In genomic region chr6:110813813-110814487, GRCh38 we compare ENCODE assay signal across 8 cellular contexts. TPM values are rescaled to one million over a fixed set of nuclear protein-coding genes. Genes with fewer than 3 reads are reported as not detected.
DNase-seq lines count a peak whose midpoint lies in the region; ATAC-seq, FAIRE-seq and TF ChIP-seq lines count a peak whose summit lies in the region.

No MANE protein-coding gene starts in this region.

- no peaks in the 10 kb centered on the region for H4K20me1 ChIP-seq in keratinocyte (ENCODE audit: control insufficient read depth, extremely low read depth, insufficient read depth, low read length)

- peak overlapping the region; percentile 92 for H3K27ac Mint-ChIP-seq in activated CD4-positive, alpha-beta T cell treated with anti-CD3 and anti-CD28 coated beads, Interleukin-2, amount 10 ng/mL, durations not matched to agents 7 days and 5 days
- H3K27ac Mint-ChIP-seq in stimulated activated naive CD8-positive, alpha-beta T cell treated with anti-CD3 and anti-CD28 coated beads, Interleukin-15, amount 100 ng/mL, for 72 hours: peak overlapping the region in 1 of 2 donors; percentile 84

- no peaks in the 10 kb centered on the region for H3K36me3 ChIP-seq in keratinocyte (ENCODE audit: control insufficient read depth in 2 of 2, extremely low read depth in 1 of 2, insufficient read depth in 2 of 2, low read length in 2 of 2)

- CTCF ChIA-PET in activated CD4-positive, alpha-beta T cell treated with anti-CD3 and anti-CD28 coated beads, Interleukin-2, amount 10 ng/mL, durations not matched to agents 7 days and 5 days (lab: Charles Lee): no interaction called here

- no peaks in the 10 kb centered on the region for H3K9me1 ChIP-seq in keratinocyte (ENCODE audit: control insufficient read depth, extremely low read depth, insufficient read depth, low read length)

- dilution Hi-C loops in keratinocyte (cut with MboI; ENCODE audit: extremely low pct_ligation_motif_present, low sequenced_read_pairs): no loop called here

- H3K79me2 ChIP-seq in keratinocyte (ENCODE audit: control insufficient read depth, insufficient read depth, low read length): peaks cover 18% of the 10 kb centered on the region

- ATAC-seq in stimulated activated naive CD8-positive, alpha-beta T cell treated with anti-CD3 and anti-CD28 coated beads, Interleukin-15, amount 100 ng/mL, for 72 hours: no peak
- ATAC-seq in HG03520 (IDR thresholded peaks at IDR 0.05; ENCODE audit: unreplicated experiment): no peak

- H3K27ac ChIP-seq in keratinocyte (ENCODE audit: control insufficient read depth, insufficient read depth, low read length): no peak overlapping the region

- POLR2A ChIA-PET in activated CD4-positive, alpha-beta T cell treated with anti-CD3 and anti-CD28 coated beads, Interleukin-2, amount 10 ng/mL, durations not matched to agents 7 days and 5 days (lab: Charles Lee): interaction anchor here (3.5 kb wide), 1 partner anchor 62 kb away, joined by 89 read pairs; the partner anchor contains the start of gene AMD1

- no peak for TF ChIP-seq CTCF in keratinocyte (optimal IDR thresholded peaks at IDR 0.05 in 1 of 3, IDR thresholded peaks at IDR 0.05 in 1 of 3, conservative IDR thresholded peaks at IDR 0.05 in 1 of 3; ENCODE audit: extremely low read depth in 1 of 3, insufficient read depth in 2 of 3, low read length in 3 of 3)

- H2AFZ ChIP-seq in keratinocyte (ENCODE audit: control insufficient read depth, low read length): peak overlapping the region; percentile 96

- H3K9ac ChIP-seq in keratinocyte (ENCODE audit: control insufficient read depth, extremely low read depth, insufficient read depth, low read length): peak overlapping the region; percentile 98

- H3K27me3 ChIP-seq in keratinocyte (ENCODE audit: control insufficient read depth, extremely low read depth, insufficient read depth, low read length): no peaks in the 10 kb centered on the region

- peaks cover 36% of the 10 kb centered on the region for H3K4me1 Mint-ChIP-seq in activated CD4-positive, alpha-beta T cell treated with anti-CD3 and anti-CD28 coated beads, Interleukin-2, amount 10 ng/mL, durations not matched to agents 7 days and 5 days
- H3K4me1 Mint-ChIP-seq in stimulated activated naive CD8-positive, alpha-beta T cell treated with anti-CD3 and anti-CD28 coated beads, Interleukin-15, amount 100 ng/mL, for 72 hours: peaks cover 22% of the 10 kb centered on the region

- peaks cover 12% of the 10 kb centered on the region for H3K36me3 Mint-ChIP-seq in activated CD4-positive, alpha-beta T cell treated with anti-CD3 and anti-CD28 coated beads, Interleukin-2, amount 10 ng/mL, durations not matched to agents 7 days and 5 days (ENCODE audit: low read depth)

- no peaks in the 10 kb centered on the region for H3K9me3 ChIP-seq in keratinocyte (ENCODE audit: control insufficient read depth, low read depth, low read length)

- H3K4me1 ChIP-seq in keratinocyte (ENCODE audit: control insufficient read depth, extremely low read depth, insufficient read depth, low read length): peaks cover 25% of the 10 kb centered on the region

- H3K9me3 Mint-ChIP-seq in activated CD4-positive, alpha-beta T cell treated with anti-CD3 and anti-CD28 coated beads, Interleukin-2, amount 10 ng/mL, durations not matched to agents 7 days and 5 days: peaks cover 6% of the 10 kb centered on the region
- H3K9me3 Mint-ChIP-seq in stimulated activated naive CD8-positive, alpha-beta T cell treated with anti-CD3 and anti-CD28 coated beads, Interleukin-15, amount 100 ng/mL, for 72 hours: no peaks in the 10 kb centered on the region

- H3K27me3 Mint-ChIP-seq in activated CD4-positive, alpha-beta T cell treated with anti-CD3 and anti-CD28 coated beads, Interleukin-2, amount 10 ng/mL, durations not matched to agents 7 days and 5 days: no peaks in the 10 kb centered on the region
- no peaks in the 10 kb centered on the region for H3K27me3 Mint-ChIP-seq in stimulated activated naive CD8-positive, alpha-beta T cell treated with anti-CD3 and anti-CD28 coated beads, Interleukin-15, amount 100 ng/mL, for 72 hours

- DNase-seq in activated CD4-positive, alpha-beta T cell treated with anti-CD3 and anti-CD28 coated beads, Interleukin-2, amount 10 ng/mL, durations not matched to agents 7 days and 5 days: no peak
- DNase-seq in activated CD4-positive, alpha-beta T cell treated with anti-CD3 and anti-CD28 coated beads for 1 hour: no peak
- peak; percentile 39 for DNase-seq in M059J (ENCODE audit: low read depth)
- peak; percentile 21 for DNase-seq in amniotic epithelial cell (ENCODE audit: low read depth)
- no peak for DNase-seq in keratinocyte (ENCODE audit: low read depth, low spot score)
- no peak for DNase-seq in stimulated activated naive CD8-positive, alpha-beta T cell treated with anti-CD3 and anti-CD28 coated beads, Interleukin-15, amount 100 ng/mL, for 72 hours
- DNase-seq in NCI-H2081 (lab: John Stamatoyannopoulos, UW): no peak

- H3K4me2 ChIP-seq in keratinocyte (ENCODE audit: control insufficient read depth, extremely low read depth, insufficient read depth, low read depth, low read length): peak overlapping the region; percentile 62

- H3K4me3 Mint-ChIP-seq in activated CD4-positive, alpha-beta T cell treated with anti-CD3 and anti-CD28 coated beads, Interleukin-2, amount 10 ng/mL, durations not matched to agents 7 days and 5 days: peak overlapping the region; percentile 94
- peak overlapping the region; percentile 90 to 100 for H3K4me3 Mint-ChIP-seq in stimulated activated naive CD8-positive, alpha-beta T cell treated with anti-CD3 and anti-CD28 coated beads, Interleukin-15, amount 100 ng/mL, for 72 hours

- H3K4me3 ChIP-seq in keratinocyte (ENCODE audit: control insufficient read depth in 2 of 3, extremely low read depth in 1 of 3, insufficient read depth in 2 of 3, low read depth in 1 of 3, low read length in 3 of 3): peak overlapping the region; percentile 72 to 99 (median 95)

- FAIRE-seq in keratinocyte (lab: Jason Lieb, UNC): no peak

RNA-seq across cellular contexts. Expression of gene CDK19, which starts 1.3 kb away (rescaled TPM):
- 10 to 100 TPM; 26.5 to 27.3 TPM for total RNA-seq in activated CD4-positive, alpha-beta T cell treated with anti-CD3 and anti-CD28 coated beads, Interleukin-2, amount 10 ng/mL, durations not matched to agents 7 days and 5 days
- 17.1 and 30.7 TPM in 2 replicates for total RNA-seq in M059J (2014; rRNA removed; shearing (Covaris generic))
- polyA plus RNA-seq in keratinocyte: 3.8 to 6.4 TPM (median 4.9 TPM) in 3 replicates
- 4.8 TPM for polyA plus RNA-seq in keratinocyte (2011; ENCODE audit: low read depth)
- 3.4 and 6.3 TPM in 2 replicates for polyA plus RNA-seq in keratinocyte (2011; cell fraction: cytosol; rRNA removed)
- polyA plus RNA-seq in keratinocyte (2011; cell fraction: nucleus; rRNA removed): 5.2 and 6.8 TPM in 2 replicates
- polyA plus RNA-seq in keratinocyte (2012; ENCODE audit: low replicate concordance): 2.9 and 5.4 TPM in 2 replicates
- polyA minus RNA-seq in keratinocyte: 1.3 to 7.1 TPM (median 5.0 TPM) in 3 replicates
- polyA minus RNA-seq in keratinocyte (2011; cell fraction: cytosol; rRNA and poly(A)+ RNA removed): 4.2 TPM
- polyA minus RNA-seq in keratinocyte (2011; cell fraction: nucleus; rRNA and poly(A)+ RNA removed): 3.9 and 8.5 TPM in 2 replicates

Comparison
In these comparisons a context has a peak if more than half of its experiments do, and no peak if none do; other contexts are left out.
1. DNase-seq: peak in M059J (single experiment) and amniotic epithelial cell (single experiment); none in activated CD4-positive, alpha-beta T cell treated with anti-CD3 and anti-CD28 coated beads, Interleukin-2, amount 10 ng/mL, durations not matched to agents 7 days and 5 days (single experiment), activated CD4-positive, alpha-beta T cell treated with anti-CD3 and anti-CD28 coated beads for 1 hour (single experiment), keratinocyte (single experiment), stimulated activated naive CD8-positive, alpha-beta T cell treated with anti-CD3 and anti-CD28 coated beads, Interleukin-15, amount 100 ng/mL, for 72 hours (0 of 2) and NCI-H2081 (0 of 2).